Comparison of ENCODE assay signal across 8 cellular contexts in genomic region chr12:124497658-124498057, GRCh38.
DNase-seq lines count a peak whose midpoint lies in the region; ATAC-seq and TF ChIP-seq lines count a peak whose summit lies in the region.
"Had no signal": no experiment of that assay in that cellular context is flagged by ENCODE, and none has a peak within 500 bp of the region (broad histone marks: within the 10 kb centered on the region; RNA-seq: fewer than 3 reads in every experiment).

No MANE protein-coding gene starts in this region.

- H3K27ac Mint-ChIP-seq in activated naive CD8-positive, alpha-beta T cell treated with anti-CD3 and anti-CD28 coated beads for 36 hours = no peak overlapping the region
- H3K27ac Mint-ChIP-seq in activated T-cell treated with anti-CD3 and anti-CD28 coated beads, Interleukin-2, amount 50 U/mL, for 24 hours = no peak overlapping the region
- H3K27ac Mint-ChIP-seq: stimulated activated naive CD8-positive, alpha-beta T cell treated with anti-CD3 and anti-CD28 coated beads, Interleukin-15, Interleukin-2, amounts not matched to agents 100 ng/mL and 50 ng/mL, for 24 hours had no signal

- H3K27me3 Mint-ChIP-seq in activated naive CD8-positive, alpha-beta T cell treated with anti-CD3 and anti-CD28 coated beads for 36 hours = no peaks in the 10 kb centered on the region
- H3K27me3 Mint-ChIP-seq in activated T-cell treated with anti-CD3 and anti-CD28 coated beads, Interleukin-2, amount 50 U/mL, for 24 hours = no peaks in the 10 kb centered on the region
- H3K27me3 Mint-ChIP-seq: stimulated activated naive CD8-positive, alpha-beta T cell treated with anti-CD3 and anti-CD28 coated beads, Interleukin-15, Interleukin-2, amounts not matched to agents 100 ng/mL and 50 ng/mL, for 24 hours had no signal

- ATAC-seq in HG03432 (IDR thresholded peaks at IDR 0.05; ENCODE audit: unreplicated experiment) = no peak

- TF ChIP-seq POLR2A in vagina (IDR thresholded peaks at IDR 0.05) = no peak

- H3K4me1 ChIP-seq in esophagus (ENCODE audit: control insufficient read depth in 2 of 2, insufficient read depth in 2 of 2, low read length in 1 of 2) (peaks cover 17 to 19% of the 10 kb centered on the region in 2 donors), vagina (peaks cover 73% of the 10 kb centered on the region)

- H3K9me3 ChIP-seq in esophagus (ENCODE audit: control insufficient read depth in 2 of 2, insufficient read depth in 1 of 2, low read depth in 1 of 2, low read length in 1 of 2) (peaks cover 0 to 2% of the 10 kb centered on the region in 2 donors), vagina (no peaks in the 10 kb centered on the region)

- peaks cover 13% of the 10 kb centered on the region for H3K36me3 Mint-ChIP-seq in activated naive CD8-positive, alpha-beta T cell treated with anti-CD3 and anti-CD28 coated beads for 36 hours
- H3K36me3 Mint-ChIP-seq in activated T-cell treated with anti-CD3 and anti-CD28 coated beads, Interleukin-2, amount 50 U/mL, for 24 hours (ENCODE audit: low read depth) = peaks cover 25% of the 10 kb centered on the region

- H3K9me3 Mint-ChIP-seq in activated naive CD8-positive, alpha-beta T cell treated with anti-CD3 and anti-CD28 coated beads for 36 hours = no peaks in the 10 kb centered on the region
- no peaks in the 10 kb centered on the region for H3K9me3 Mint-ChIP-seq in activated T-cell treated with anti-CD3 and anti-CD28 coated beads, Interleukin-2, amount 50 U/mL, for 24 hours
- H3K9me3 Mint-ChIP-seq: stimulated activated naive CD8-positive, alpha-beta T cell treated with anti-CD3 and anti-CD28 coated beads, Interleukin-15, Interleukin-2, amounts not matched to agents 100 ng/mL and 50 ng/mL, for 24 hours had no signal

- H3K36me3 ChIP-seq in esophagus (ENCODE audit: control insufficient read depth in 2 of 2, insufficient read depth in 2 of 2, low read length in 1 of 2) = peaks cover 0 to 18% of the 10 kb centered on the region in 2 donors
- H3K36me3 ChIP-seq in vagina = peaks cover 0 to 10% of the 10 kb centered on the region in 2 donors

- H3K27me3 ChIP-seq in esophagus (ENCODE audit: control insufficient read depth in 1 of 2, insufficient read depth in 2 of 2, low read length in 2 of 2) (no peaks in the 10 kb centered on the region), vagina (no peaks in the 10 kb centered on the region)

- H3K4me1 Mint-ChIP-seq in activated naive CD8-positive, alpha-beta T cell treated with anti-CD3 and anti-CD28 coated beads for 36 hours = peaks cover 57% of the 10 kb centered on the region
- H3K4me1 Mint-ChIP-seq in activated T-cell treated with anti-CD3 and anti-CD28 coated beads, Interleukin-2, amount 50 U/mL, for 24 hours (ENCODE audit: low read depth) = peaks cover 80% of the 10 kb centered on the region

- H3K27ac ChIP-seq in esophagus (ENCODE audit: low read depth in 2 of 2, low read length in 1 of 2) = peak overlapping the region; percentile 1 to 30
- peak overlapping the region; percentile 58 for H3K27ac ChIP-seq in vagina

- no peak overlapping the region for H3K4me3 ChIP-seq in esophagus (ENCODE audit: low read depth in 1 of 2, low read length in 2 of 2)
- H3K4me3 ChIP-seq in vagina = no peak overlapping the region

- peak; percentile 97 for DNase-seq in LHCN-M2 (ENCODE audit: low read depth)
- DNase-seq in midbrain (lab: John Stamatoyannopoulos, UW) = peak; percentile 62
- DNase-seq in vagina (ENCODE audit: extremely low spot score in 2 of 2) = no peak
- no peak for DNase-seq in activated naive CD8-positive, alpha-beta T cell treated with anti-CD3 and anti-CD28 coated beads for 36 hours
- DNase-seq in activated T-cell treated with anti-CD3 and anti-CD28 coated beads, Interleukin-2, amount 50 U/mL, for 24 hours = no peak

- 40 to 43% methylated on average over 7 of the region's 7 CpGs for WGBS in esophagus, 2 donors

- TF ChIP-seq CTCF in vagina (IDR thresholded peaks at IDR 0.05) = no peak

- intact Hi-C loops in vagina (cut with DNase I) = no loop called here

- H3K4me3 Mint-ChIP-seq in activated naive CD8-positive, alpha-beta T cell treated with anti-CD3 and anti-CD28 coated beads for 36 hours = no peak overlapping the region
- no peak overlapping the region for H3K4me3 Mint-ChIP-seq in activated T-cell treated with anti-CD3 and anti-CD28 coated beads, Interleukin-2, amount 50 U/mL, for 24 hours
- H3K4me3 Mint-ChIP-seq: stimulated activated naive CD8-positive, alpha-beta T cell treated with anti-CD3 and anti-CD28 coated beads, Interleukin-15, Interleukin-2, amounts not matched to agents 100 ng/mL and 50 ng/mL, for 24 hours had no signal

Comparison
In these comparisons a context has a peak if more than half of its experiments do, and no peak if none do; other contexts are left out.
1. DNase-seq: peak in LHCN-M2 (single experiment) and midbrain (single experiment); none in vagina (0 of 2), activated naive CD8-positive, alpha-beta T cell treated with anti-CD3 and anti-CD28 coated beads for 36 hours (single experiment) and activated T-cell treated with anti-CD3 and anti-CD28 coated beads, Interleukin-2, amount 50 U/mL, for 24 hours (single experiment).